Comparison of ENCODE assay signal across 8 cellular contexts in the genomic region with DNA sequence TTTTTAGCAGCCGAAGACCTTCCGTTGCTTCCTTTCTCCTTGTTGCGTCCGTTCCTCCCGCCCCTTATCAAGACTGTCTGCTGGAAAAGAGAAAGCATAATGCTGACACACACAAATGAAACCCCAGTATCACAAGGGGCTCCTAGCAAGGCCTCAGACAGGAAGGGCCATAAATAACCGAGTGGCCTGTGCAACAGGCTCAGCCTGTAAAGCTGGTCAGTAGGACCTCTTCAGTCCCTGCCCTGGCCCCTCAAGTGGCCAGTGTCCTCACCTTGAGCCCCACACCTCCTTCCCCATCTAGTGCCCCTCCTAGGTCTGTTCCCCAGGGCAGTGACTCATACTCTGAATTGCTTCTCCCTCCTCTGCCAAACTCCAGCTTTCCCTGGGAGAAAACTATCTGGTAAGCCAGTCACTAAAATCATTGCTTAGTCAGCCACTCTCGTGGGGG.
A peak's percentile ranks its signal among the peaks of the same experiment; 100 is the strongest.
DNase-seq lines count a peak whose midpoint lies in the region; ATAC-seq and TF ChIP-seq lines count a peak whose summit lies in the region.
"Had no signal": no experiment of that assay in that cellular context is flagged by ENCODE, and none has a peak within 500 bp of the region (broad histone marks: within the 10 kb centered on the region; RNA-seq: fewer than 3 reads in every experiment).

No MANE protein-coding gene starts in this region.

- H3K9me3 ChIP-seq in lower lobe of right lung (no peaks in the 10 kb centered on the region), upper lobe of right lung (no peaks in the 10 kb centered on the region)

- H3K4me3 ChIP-seq in cardiac fibroblast (replicated peaks in 1 of 2; ENCODE audit: low read depth in 2 of 2, low read length in 2 of 2) (no peak overlapping the region), lower lobe of right lung (no peak overlapping the region), upper lobe of right lung (no peak overlapping the region)

- H3K27ac ChIP-seq in lower lobe of right lung: peak overlapping the region; percentile 54
- H3K27ac ChIP-seq in upper lobe of right lung: peak overlapping the region; percentile 76

- H3K36me3 ChIP-seq in lower lobe of right lung (no peaks in the 10 kb centered on the region), upper lobe of right lung (no peaks in the 10 kb centered on the region)

- peak; percentile 99 for ATAC-seq in lower lobe of right lung
- ATAC-seq in upper lobe of right lung: peak; percentile 99

- intact Hi-C loops in lower lobe of right lung (cut with DNase I): no loop called here
- intact Hi-C loops in upper lobe of right lung (cut with DNase I): no loop called here

- peaks cover 23% of the 10 kb centered on the region for H3K4me1 ChIP-seq in lower lobe of right lung
- H3K4me1 ChIP-seq in upper lobe of right lung: peaks cover 18% of the 10 kb centered on the region

- H3K27me3 ChIP-seq in lower lobe of right lung (ENCODE audit: low read depth) (no peaks in the 10 kb centered on the region), upper lobe of right lung (no peaks in the 10 kb centered on the region)

- no peak for TF ChIP-seq CTCF in cardiac fibroblast (IDR thresholded peaks at IDR 0.05; ENCODE audit: low read depth, low read length)
- TF ChIP-seq CTCF in lower lobe of right lung (IDR thresholded peaks at IDR 0.05): no peak
- TF ChIP-seq CTCF in upper lobe of right lung (IDR thresholded peaks at IDR 0.05): no peak

- DNase-seq in HT1080 (ENCODE audit: low read depth) (peak; percentile 73), cardiac fibroblast (ENCODE audit: low read depth in 2 of 2) (peak; percentile 74 to 78), lower lobe of right lung (peak; percentile 87), upper lobe of right lung (peak; percentile 87), GOT3 (lab: John Stamatoyannopoulos, UW) (no peak), NCI-H510A (lab: John Stamatoyannopoulos, UW) (no peak), Kasumi-1 (lab: John Stamatoyannopoulos, UW) (no peak)
- DNase-seq: T-helper 9 cell had no signal

Comparison
In these comparisons a context has a peak if more than half of its experiments do, and no peak if none do; other contexts are left out.
1. DNase-seq: peak in HT1080 (single experiment), cardiac fibroblast (2 of 2), lower lobe of right lung (single experiment) and upper lobe of right lung (single experiment); none in GOT3 (single experiment), NCI-H510A (single experiment) and Kasumi-1 (0 of 2).